ENCODE assay signal across 29 cellular contexts in genomic region chr13:47025791-47026419, GRCh38.
DNase-seq lines count a peak whose midpoint lies in the region; ATAC-seq, FAIRE-seq and TF ChIP-seq lines count a peak whose summit lies in the region.
"Had no signal": no experiment of that assay in that cellular context is flagged by ENCODE, and none has a peak within 500 bp of the region (broad histone marks: within the 10 kb centered on the region; RNA-seq: fewer than 3 reads in every experiment).

No MANE protein-coding gene starts in this region.

- intact Hi-C loops in naive thymus-derived CD4-positive, alpha-beta T cell (cut with micrococcal nuclease) = no loop called here

- peaks cover 0 to 21% (median 5%) of the 10 kb centered on the region in 5 donors for H3K27me3 Mint-ChIP-seq in naive thymus-derived CD4-positive, alpha-beta T cell
- H3K27me3 Mint-ChIP-seq: activated CD4-positive, alpha-beta T cell treated with anti-CD3 and anti-CD28 coated beads for 36 hours; effector memory CD8-positive, alpha-beta T cell had no signal

- no peak for TF ChIP-seq POLR2A in GM12891 (IDR thresholded peaks at IDR 0.05; ENCODE audit: low read depth, low read length)

- H3K27ac ChIP-seq in naive thymus-derived CD4-positive, alpha-beta T cell (ENCODE audit: low read depth, low read length) = no peak overlapping the region
- H3K27ac ChIP-seq: cardiac muscle cell, coronary artery, SJCRH30, transverse colon had no signal

- FAIRE-seq in GM12891 (lab: Jason Lieb, UNC) = peak; percentile 51

- no peaks in the 10 kb centered on the region for H3K36me3 ChIP-seq in naive thymus-derived CD4-positive, alpha-beta T cell (ENCODE audit: control insufficient read depth in 2 of 3, insufficient read depth in 3 of 3, low read length in 3 of 3)
- H3K36me3 ChIP-seq: cardiac muscle cell, SJCRH30, transverse colon had no signal

- no peaks in the 10 kb centered on the region for H3K4me1 Mint-ChIP-seq in naive thymus-derived CD4-positive, alpha-beta T cell
- H3K4me1 Mint-ChIP-seq: activated CD4-positive, alpha-beta T cell treated with anti-CD3 and anti-CD28 coated beads for 36 hours; activated naive CD4-positive, alpha-beta T cell treated with anti-CD3 and anti-CD28 coated beads, Interleukin-2, amount 50 U/mL, for 24 hours had no signal

- H3K9me3 ChIP-seq in naive thymus-derived CD4-positive, alpha-beta T cell (ENCODE audit: control insufficient read depth in 2 of 3, low read length in 3 of 3) = no peaks in the 10 kb centered on the region
- H3K9me3 ChIP-seq: SJCRH30, transverse colon had no signal

- POLR2A ChIA-PET in naive thymus-derived CD4-positive, alpha-beta T cell (lab: Charles Lee) = no interaction called here

- CTCF ChIA-PET in naive thymus-derived CD4-positive, alpha-beta T cell (lab: Charles Lee) = no interaction called here

- no peak overlapping the region for H3K27ac Mint-ChIP-seq in naive thymus-derived CD4-positive, alpha-beta T cell
- H3K27ac Mint-ChIP-seq: activated CD4-positive, alpha-beta T cell treated with anti-CD3 and anti-CD28 coated beads for 36 hours; activated CD8-positive, alpha-beta T cell treated with anti-CD3 and anti-CD28 coated beads, Interleukin-2, amount 10 ng/mL, durations not matched to agents 7 days and 5 days; activated naive CD4-positive, alpha-beta T cell treated with anti-CD3 and anti-CD28 coated beads, Interleukin-2, amount 50 U/mL, for 24 hours; activated T-helper 2 cell treated with anti-CD3 and anti-CD28 coated beads, Interferon-gamma antibody, Interleukin-2, Interleukin-4, amounts not matched to agents 10 μg/mL and 5 μg/mL and 100 μg/mL, durations not matched to agents 14 hours and 24 hours and 36 hours; effector memory CD8-positive, alpha-beta T cell had no signal

- no peaks in the 10 kb centered on the region for H3K27me3 ChIP-seq in naive thymus-derived CD4-positive, alpha-beta T cell (ENCODE audit: control insufficient read depth in 2 of 2, insufficient read depth in 2 of 2, low read length in 2 of 2)
- H3K27me3 ChIP-seq: cardiac muscle cell, SJCRH30, transverse colon had no signal

- H3K4me3 ChIP-seq in naive thymus-derived CD4-positive, alpha-beta T cell (ENCODE audit: low read length) = no peak overlapping the region
- H3K4me3 ChIP-seq: cardiac muscle cell, coronary artery, SJCRH30, transverse colon had no signal

- H3K9me3 Mint-ChIP-seq in naive thymus-derived CD4-positive, alpha-beta T cell = peaks cover 0 to 2% (median 0%) of the 10 kb centered on the region in 11 donors
- H3K9me3 Mint-ChIP-seq: activated naive CD4-positive, alpha-beta T cell treated with anti-CD3 and anti-CD28 coated beads, Interleukin-2, amount 50 U/mL, for 24 hours; activated T-helper 2 cell treated with anti-CD3 and anti-CD28 coated beads, Interferon-gamma antibody, Interleukin-2, Interleukin-4, amounts not matched to agents 10 μg/mL and 5 μg/mL and 100 μg/mL, durations not matched to agents 14 hours and 24 hours and 36 hours; effector memory CD8-positive, alpha-beta T cell had no signal

- no peak overlapping the region for H3K4me3 Mint-ChIP-seq in naive thymus-derived CD4-positive, alpha-beta T cell
- H3K4me3 Mint-ChIP-seq: activated CD4-positive, alpha-beta T cell treated with anti-CD3 and anti-CD28 coated beads for 36 hours; activated CD8-positive, alpha-beta T cell treated with anti-CD3 and anti-CD28 coated beads, Interleukin-2, amount 10 ng/mL, durations not matched to agents 7 days and 5 days; activated naive CD4-positive, alpha-beta T cell treated with anti-CD3 and anti-CD28 coated beads, Interleukin-2, amount 50 U/mL, for 24 hours; effector memory CD8-positive, alpha-beta T cell had no signal

- H3K4me1 ChIP-seq in naive thymus-derived CD4-positive, alpha-beta T cell (ENCODE audit: control insufficient read depth in 2 of 2, insufficient read depth in 2 of 2, low read length in 2 of 2) = no peaks in the 10 kb centered on the region
- H3K4me1 ChIP-seq: SJCRH30, transverse colon had no signal

- ATAC-seq in naive thymus-derived CD4-positive, alpha-beta T cell = peak; percentile 48
- no peak for ATAC-seq in HG03457 (IDR thresholded peaks at IDR 0.05; ENCODE audit: unreplicated experiment)
- ATAC-seq: activated CD4-positive, alpha-beta T cell treated with anti-CD3 and anti-CD28 coated beads for 36 hours; activated CD8-positive, alpha-beta T cell treated with anti-CD3 and anti-CD28 coated beads, Interleukin-2, amount 10 ng/mL, durations not matched to agents 7 days and 5 days; effector memory CD8-positive, alpha-beta T cell; Panc1 had no signal

- H3K36me3 Mint-ChIP-seq in naive thymus-derived CD4-positive, alpha-beta T cell = no peaks in the 10 kb centered on the region
- H3K36me3 Mint-ChIP-seq: activated naive CD4-positive, alpha-beta T cell treated with anti-CD3 and anti-CD28 coated beads, Interleukin-2, amount 50 U/mL, for 24 hours had no signal

- no peak for DNase-seq in GM12891 (ENCODE audit: insufficient read length, low spot score)
- DNase-seq in MV-4-11 (lab: John Stamatoyannopoulos, UW) = peak; percentile 56
- DNase-seq in amniotic epithelial cell (ENCODE audit: low read depth) = peak; percentile 53
- DNase-seq in naive thymus-derived CD4-positive, alpha-beta T cell = no peak
- no peak for DNase-seq in NCI-H2171 (lab: John Stamatoyannopoulos, UW)
- DNase-seq in T-helper 1 cell = no peak
- DNase-seq: activated CD4-positive, alpha-beta T cell treated with anti-CD3 and anti-CD28 coated beads for 36 hours; activated CD8-positive, alpha-beta T cell treated with anti-CD3 and anti-CD28 coated beads, Interleukin-2, amount 10 ng/mL, durations not matched to agents 7 days and 5 days; anterior cingulate cortex; C1 segment of cervical spinal cord; DMS79 treated with DMSO at 0.1 percent for 48 hours; effector memory CD8-positive, alpha-beta T cell; erythroblast; foreskin fibroblast; HCEC 1CT; KG1; NCI-H146; NCI-H446 treated with DMSO at 0.1 percent for 48 hours; NCI-H82; nucleus accumbens; SJCRH30; stimulated activated CD4-positive, alpha-beta T cell treated with anti-CD3 and anti-CD28 coated beads, Interleukin-2, amount 100 ng/mL, for 24 hours; transverse colon had no signal

TF ChIP-seq in GM12891, 5 proteins besides CTCF, POLR2A, EP300 and RAD21:
- TF ChIP-seq TAF1 (IDR thresholded peaks at IDR 0.05; ENCODE audit: low read depth, low read length) (no peak), PAX5 (IDR thresholded peaks at IDR 0.05; ENCODE audit: insufficient read depth, low read length, severe bottlenecking) (no peak), SPI1 (IDR thresholded peaks at IDR 0.05; ENCODE audit: low read depth, low read length) (peak; percentile 65), POLR2AphosphoS5 (IDR thresholded peaks at IDR 0.05; ENCODE audit: low read depth, low read length) (no peak), POU2F2 (IDR thresholded peaks at IDR 0.05; ENCODE audit: low read depth, low read length) (no peak)

Comparison
In these comparisons a context has a peak if more than half of its experiments do, and no peak if none do; other contexts are left out.
1. DNase-seq: peak in MV-4-11 (single experiment) and amniotic epithelial cell (single experiment); none in GM12891 (single experiment), naive thymus-derived CD4-positive, alpha-beta T cell (0 of 9), NCI-H2171 (single experiment) and T-helper 1 cell (0 of 5).